21 cellular contexts compared by ENCODE assay signal in the genomic region with DNA sequence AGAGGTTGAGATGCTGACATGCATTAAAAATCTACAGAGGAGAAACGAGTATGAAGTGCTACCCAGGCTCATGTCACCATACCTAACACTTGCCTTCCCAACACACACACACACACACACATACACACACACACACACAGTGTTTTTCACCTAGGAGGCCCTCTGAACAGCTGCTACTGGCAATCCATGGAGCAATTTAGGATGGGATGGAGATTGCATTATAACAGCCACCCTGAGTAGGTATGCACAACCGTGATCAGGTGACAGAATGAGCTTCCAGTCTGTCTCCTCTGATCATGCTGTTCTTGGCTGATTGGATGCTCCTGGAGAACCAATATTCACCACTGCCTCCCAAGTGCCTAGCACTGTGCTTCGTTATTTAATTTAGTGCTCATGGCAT.
"Had no signal": no experiment of that assay in that cellular context is flagged by ENCODE, and none has a peak within 500 bp of the region (broad histone marks: within the 10 kb centered on the region; RNA-seq: fewer than 3 reads in every experiment).

No MANE protein-coding gene starts in this region.

- H3K36me3 ChIP-seq: MG63 had no signal

- H3K9me3 ChIP-seq: MG63 had no signal

- H3K4me3 ChIP-seq: MG63 had no signal

- FAIRE-seq: RCC 7860 had no signal

- DNase-seq: Karpas-422, KBM-7, MG63, NCI-H1092 treated with DMSO at 0.1 percent for 48 hours, NCI-H1436, NCI-H187, NCI-H2029, NCI-H2081 treated with DMSO at 0.1 percent for 48 hours, NCI-H2171, NCI-H226, NCI-H446, NCI-H510A, NCI-H524 treated with DMSO at 0.1 percent for 48 hours, NCI-H82, Right ventricle myocardium superior, RPMI8226, SIG-M5, T-helper 1 cell, T-helper 17 cell had no signal

- H3K4me1 Mint-ChIP-seq: T-helper 17 cell had no signal

- H3K4me3 Mint-ChIP-seq: T-helper 17 cell had no signal

- ATAC-seq: SK-N-SH treated with all-trans-retinoic acid at 6 μM for 48 hours, T-helper 17 cell had no signal

- H3K27ac Mint-ChIP-seq: T-helper 17 cell had no signal

- H3K27me3 ChIP-seq: MG63 had no signal
